In genomic region chr16:76035689-76036088, GRCh38 we compare ENCODE assay signal across 15 cellular contexts.
"Had no signal": no experiment of that assay in that cellular context is flagged by ENCODE, and none has a peak within 500 bp of the region (broad histone marks: within the 10 kb centered on the region; RNA-seq: fewer than 3 reads in every experiment).

No MANE protein-coding gene starts in this region.

- ATAC-seq: left ventricle myocardium superior; pancreas; stimulated activated naive CD8-positive, alpha-beta T cell treated with anti-CD3 and anti-CD28 coated beads, Interleukin-15, Interleukin-2, amounts not matched to agents 100 U/mL and 50 U/mL, for 24 hours had no signal

- H3K36me3 Mint-ChIP-seq: mesothelial cell of epicardium had no signal

- H3K27me3 Mint-ChIP-seq: activated CD4-positive, alpha-beta T cell treated with anti-CD3 and anti-CD28 coated beads, Interleukin-2, amount 10 ng/mL, durations not matched to agents 7 days and 5 days had no signal

- H3K4me3 Mint-ChIP-seq: activated CD4-positive, alpha-beta T cell treated with anti-CD3 and anti-CD28 coated beads, Interleukin-2, amount 10 ng/mL, durations not matched to agents 7 days and 5 days; mesothelial cell of epicardium; neural crest cell had no signal

- H3K27ac Mint-ChIP-seq: activated CD4-positive, alpha-beta T cell treated with anti-CD3 and anti-CD28 coated beads, Interleukin-2, amount 10 ng/mL, durations not matched to agents 7 days and 5 days; mesothelial cell of epicardium had no signal

- DNase-seq: activated CD4-positive, alpha-beta T cell treated with anti-CD3 and anti-CD28 coated beads, Interleukin-2, amount 10 ng/mL, durations not matched to agents 7 days and 5 days; activated CD4-positive, CD25-positive, alpha-beta regulatory T cell; activated naive CD4-positive, alpha-beta T cell treated with anti-CD3 and anti-CD28 coated beads, Interleukin-2, amount 50 U/mL, for 16 hours; adrenal gland; caudate nucleus; effector CD4-positive, alpha-beta T cell; kidney; left ventricle myocardium superior; pancreas; stimulated activated CD4-positive, alpha-beta T cell treated with anti-CD3 and anti-CD28 coated beads, Interleukin-12 subunit alpha, Interleukin-12 subunit beta, amount 100 ng/mL, for 4 hours; stimulated activated naive CD8-positive, alpha-beta T cell treated with anti-CD3 and anti-CD28 coated beads, Interleukin-15, Interleukin-2, amounts not matched to agents 100 U/mL and 50 U/mL, for 24 hours; upper lobe of left lung had no signal

- H3K4me3 ChIP-seq: adrenal gland, coronary artery, pancreas, upper lobe of left lung had no signal

- H3K4me1 Mint-ChIP-seq: activated CD4-positive, alpha-beta T cell treated with anti-CD3 and anti-CD28 coated beads, Interleukin-2, amount 10 ng/mL, durations not matched to agents 7 days and 5 days; mesothelial cell of epicardium; neural crest cell had no signal
